In the genomic region with DNA sequence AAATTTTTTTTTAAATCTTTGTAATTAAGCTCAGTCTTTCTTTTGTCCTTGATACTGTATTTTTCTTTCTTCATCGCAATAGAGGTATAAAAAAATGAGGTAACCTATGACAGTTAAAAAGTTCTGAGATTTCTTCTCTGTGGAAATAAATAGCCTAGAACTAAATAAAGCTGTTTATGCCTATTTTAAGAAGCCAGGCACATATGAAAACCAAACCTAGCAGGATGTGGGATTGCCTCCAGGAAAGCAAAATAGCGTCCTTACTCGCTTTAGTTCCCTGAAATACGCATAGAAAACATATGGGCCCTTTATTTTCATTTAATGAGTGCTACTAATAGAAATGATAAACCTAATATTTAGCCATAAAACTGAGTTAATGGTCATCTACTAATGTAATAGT, we compare ENCODE assay signal across 23 cellular contexts.
"Had no signal": no experiment of that assay in that cellular context is flagged by ENCODE, and none has a peak within 500 bp of the region (broad histone marks: within the 10 kb centered on the region; RNA-seq: fewer than 3 reads in every experiment).

No MANE protein-coding gene starts in this region.

- DNase-seq: cerebellar nuclear complex; dorsolateral prefrontal cortex; effector CD4-positive, alpha-beta T cell; endodermal cell; foreskin keratinocyte; glutamatergic neuron; mesenchymal stem cell; mucosa of descending colon; naive B cell; pancreas; sigmoid colon; spleen; stimulated activated CD4-positive, alpha-beta T cell treated with anti-CD3 and anti-CD28 coated beads, Interleukin-4, amount 100 ng/mL, for 4 hours; stimulated activated naive CD8-positive, alpha-beta T cell treated with anti-CD3 and anti-CD28 coated beads, Interleukin-15, Interleukin-2, amounts not matched to agents 100 U/mL and 50 U/mL, for 24 hours; substantia nigra; testis; tibial artery had no signal

- H3K4me3 ChIP-seq: esophagus muscularis mucosa, mucosa of descending colon, pancreas, sigmoid colon, skin epidermis, spleen, testis, tibial artery had no signal

- H3K36me3 ChIP-seq: esophagus muscularis mucosa, pancreas, sigmoid colon, spleen, tibial artery had no signal

- H3K27ac ChIP-seq: epithelial cell of prostate, esophagus muscularis mucosa, foreskin keratinocyte, pancreas, sigmoid colon, skin epidermis, spleen, testis, tibial artery had no signal

- H3K9me3 ChIP-seq: esophagus muscularis mucosa, mucosa of descending colon, neutrophil, pancreas, sigmoid colon, spleen, testis, tibial artery had no signal

- ATAC-seq: foreskin keratinocyte; mucosa of descending colon; natural killer cell treated with Interleukin-12 subunit alpha and Interleukin-12 subunit beta and Interleukin-15 and Interleukin-18, amount 100 ng/mL, for 72 hours; pancreas; stimulated activated memory B cell treated with anti-CD40 and anti-IgM and Interleukin-4, amounts not matched to agents 10 μg/mL and 1 μg/mL and 100 μg/mL, for 72 hours; stimulated activated naive CD8-positive, alpha-beta T cell treated with anti-CD3 and anti-CD28 coated beads, Interleukin-15, Interleukin-2, amounts not matched to agents 100 U/mL and 50 U/mL, for 24 hours had no signal

- H3K27me3 ChIP-seq: dorsolateral prefrontal cortex, esophagus muscularis mucosa, foreskin keratinocyte, neutrophil, pancreas, sigmoid colon, spleen, testis, tibial artery had no signal
